Comparison of ENCODE assay signal across 8 cellular contexts in genomic region chr2:25982968-25983280, GRCh38. TPM values are rescaled to one million over a fixed set of nuclear protein-coding genes. Genes with fewer than 3 reads are reported as not detected.
DNase-seq lines count a peak whose midpoint lies in the region; ATAC-seq and TF ChIP-seq lines count a peak whose summit lies in the region.

No MANE protein-coding gene starts in this region.

- H3K4me3 ChIP-seq in OCI-LY7 (ENCODE audit: low read depth, low read length, poor library complexity, severe bottlenecking) (peak overlapping the region; percentile 86), neutrophil (ENCODE audit: low read depth in 1 of 2, low read length in 1 of 2) (peak overlapping the region; percentile 79 to 96)

- H3K79me2 ChIP-seq in OCI-LY7 (ENCODE audit: insufficient read depth, low read depth, low read length), result no peaks in the 10 kb centered on the region

- intact Hi-C loops in CD4-positive, alpha-beta T cell (cut with DNase I, micrococcal nuclease), result loop anchor here in 1 of 2 experiments (1.0 to 2.0 kb wide), 2 partner anchors 51 to 104 kb away; partner anchors contain the start of genes ASXL2 and RAB10
- intact Hi-C loops in OCI-LY7 (cut with micrococcal nuclease; ENCODE audit: unreplicated experiment), result no loop called here

- DNase-seq in CD4-positive, alpha-beta T cell, result no peak
- DNase-seq in OCI-LY7 (ENCODE audit: low spot score) (no peak), endothelial cell (ENCODE audit: low spot score) (no peak), NCI-H510A treated with DMSO at 0.1 percent for 48 hours (lab: John Stamatoyannopoulos, UW) (no peak), SW480 (ENCODE audit: low spot score) (no peak), COR-L47 (lab: John Stamatoyannopoulos, UW) (no peak)
- DNase-seq in activated CD8-positive, alpha-beta memory T cell treated with anti-CD3 and anti-CD28 coated beads for 24 hours, result no peak

- H3K9me3 Mint-ChIP-seq in CD4-positive, alpha-beta T cell, result no peaks in the 10 kb centered on the region
- no peaks in the 10 kb centered on the region for H3K9me3 Mint-ChIP-seq in endothelial cell (ENCODE audit: unreplicated experiment)

- H3K27me3 Mint-ChIP-seq in CD4-positive, alpha-beta T cell, result no peaks in the 10 kb centered on the region
- H3K27me3 Mint-ChIP-seq in endothelial cell (ENCODE audit: unreplicated experiment), result peaks cover 5% of the 10 kb centered on the region

- TF ChIP-seq CTCF in CD4-positive, alpha-beta T cell (IDR thresholded peaks at IDR 0.05), result no peak
- TF ChIP-seq CTCF in OCI-LY7 (conservative IDR thresholded peaks at IDR 0.05; ENCODE audit: low read length) (no peak), endothelial cell (IDR thresholded peaks at IDR 0.05; ENCODE audit: unreplicated experiment) (no peak), neutrophil (IDR thresholded peaks at IDR 0.05) (no peak)

- H3K4me3 Mint-ChIP-seq in CD4-positive, alpha-beta T cell, result peak overlapping the region; percentile 88
- H3K4me3 Mint-ChIP-seq in endothelial cell (ENCODE audit: unreplicated experiment), result peak overlapping the region; percentile 94

- H4K20me1 ChIP-seq in OCI-LY7 (ENCODE audit: insufficient read depth, low read length), result no peaks in the 10 kb centered on the region

- no peaks in the 10 kb centered on the region for H3K9me3 ChIP-seq in CD4-positive, alpha-beta T cell (ENCODE audit: control insufficient read depth, low read length)
- no peaks in the 10 kb centered on the region for H3K9me3 ChIP-seq in OCI-LY7 (ENCODE audit: low read length)
- H3K9me3 ChIP-seq in neutrophil, result no peaks in the 10 kb centered on the region

- H3K27ac Mint-ChIP-seq in CD4-positive, alpha-beta T cell, result peak overlapping the region; percentile 67
- H3K27ac Mint-ChIP-seq in endothelial cell (ENCODE audit: unreplicated experiment), result peak overlapping the region; percentile 84

- BruUV-seq in OCI-LY7 (replicated peaks; lab: Mats Ljungman, UMichigan), result no TSS peak

- no peak overlapping the region for H3K27ac ChIP-seq in CD4-positive, alpha-beta T cell (ENCODE audit: low read depth, low read length)
- H3K27ac ChIP-seq in OCI-LY7 (ENCODE audit: low read depth, low read length, poor library complexity, severe bottlenecking) (no peak overlapping the region), neutrophil (peak overlapping the region; percentile 80)

- CTCF ChIA-PET in CD4-positive, alpha-beta T cell (lab: Charles Lee), result interaction anchor here (0.5 to 1.3 kb wide), 3 partner anchors 9 to 73 kb away, joined by 3 to 5 read pairs (median 5); no protein-coding TSS in a partner anchor
- CTCF ChIA-PET in OCI-LY7 (lab: Charles Lee; ENCODE audit: unreplicated experiment), result interaction anchor here (1.0 kb wide), 1 partner anchor 11 kb away, joined by 5 read pairs; no protein-coding TSS in a partner anchor

- ATAC-seq in CD4-positive, alpha-beta T cell (ENCODE audit: poor library complexity), result no peak

- peaks cover 18% of the 10 kb centered on the region for H3K4me1 Mint-ChIP-seq in CD4-positive, alpha-beta T cell (ENCODE audit: low read depth)
- H3K4me1 Mint-ChIP-seq in endothelial cell (ENCODE audit: unreplicated experiment), result peaks cover 43% of the 10 kb centered on the region

- no peaks in the 10 kb centered on the region for H3K9me2 ChIP-seq in OCI-LY7 (ENCODE audit: insufficient read depth, low read length)

- POLR2A ChIA-PET in CD4-positive, alpha-beta T cell (lab: Charles Lee), result interaction anchor here (0.7 to 2.2 kb wide), 5 partner anchors 8 to 362 kb away, joined by 4 to 12 read pairs (median 6); partner anchors contain the start of genes RAB10 and SELENOI
- POLR2A ChIA-PET in OCI-LY7 (lab: Charles Lee), result interaction anchor here (0.7 kb wide), 1 partner anchor 11 kb away, joined by 4 read pairs; no protein-coding TSS in a partner anchor

- H3K36me3 ChIP-seq in OCI-LY7 (ENCODE audit: insufficient read depth, low read length) (no peaks in the 10 kb centered on the region), neutrophil (no peaks in the 10 kb centered on the region)

- peak overlapping the region; percentile 83; the same call in 1 of the 2 replicates for H3K4me2 ChIP-seq in OCI-LY7 (ENCODE audit: low read length)

- H3K4me1 ChIP-seq in OCI-LY7 (ENCODE audit: insufficient read depth, low read length, poor library complexity, severe bottlenecking) (peaks cover 7% of the 10 kb centered on the region), neutrophil (ENCODE audit: control insufficient read depth in 1 of 2, insufficient read depth in 1 of 2, low read depth in 1 of 2, low read length in 1 of 2) (peaks cover 20 to 47% of the 10 kb centered on the region in 2 experiments)

- no peaks in the 10 kb centered on the region for H3K36me3 Mint-ChIP-seq in CD4-positive, alpha-beta T cell (ENCODE audit: low read depth)
- peaks cover 12% of the 10 kb centered on the region for H3K36me3 Mint-ChIP-seq in endothelial cell (ENCODE audit: low read depth, unreplicated experiment)

- H2AFZ ChIP-seq in OCI-LY7 (ENCODE audit: low read length), result peak overlapping the region; percentile 83; the same call in 1 of the 2 replicates

- H3K27me3 ChIP-seq in CD4-positive, alpha-beta T cell (ENCODE audit: control insufficient read depth, insufficient read depth, low read length), result no peaks in the 10 kb centered on the region
- H3K27me3 ChIP-seq in neutrophil, result no peaks in the 10 kb centered on the region

RNA-seq across cellular contexts. Expression of gene KIF3C, which starts 0.6 kb away (rescaled TPM):
- 1 to 10 TPM; 1.8 to 3.4 TPM for total RNA-seq in CD4-positive, alpha-beta T cell
- 3.8 and 4.0 TPM in 2 replicates for total RNA-seq in OCI-LY7 (2014; rRNA removed; shearing (Covaris generic))
- total RNA-seq in OCI-LY7 (2022), result 10.5 and 11.4 TPM in 2 replicates
- total RNA-seq in endothelial cell (ENCODE audit: unreplicated experiment), result 78.1 TPM

RNA-seq across cellular contexts. Expression of gene RAB10, which starts 51.0 kb away (rescaled TPM):
- total RNA-seq in CD4-positive, alpha-beta T cell, result 10 to 100 TPM; 13.5 to 13.8 TPM
- total RNA-seq in OCI-LY7 (2014; rRNA removed; shearing (Covaris generic)), result 58.3 and 109 TPM in 2 replicates
- total RNA-seq in OCI-LY7 (2022), result 83.9 and 96.7 TPM in 2 replicates
- total RNA-seq in endothelial cell (ENCODE audit: unreplicated experiment), result 130 TPM
